In genomic region chr1:205631010-205631726, GRCh38 we compare ENCODE assay signal across 8 cellular contexts. TPM values are rescaled to one million over a fixed set of nuclear protein-coding genes. Genes with fewer than 3 reads are reported as not detected.
DNase-seq lines count a peak whose midpoint lies in the region; ATAC-seq and TF ChIP-seq lines count a peak whose summit lies in the region.

No MANE protein-coding gene starts in this region.

- under 1% methylated on average over 73 of the region's 73 CpGs for WGBS in right cardiac atrium
- WGBS in aorta, 2 donors = 1% methylated on average over 63 to 73 of the region's 73 CpGs

- peaks cover 26% of the 10 kb centered on the region for H3K4me1 Mint-ChIP-seq in T-helper 1 cell treated with Interleukin-12 subunit alpha and Interleukin-12 subunit beta and Interleukin-4 antibody, amounts not matched to agents 30 μg/mL and 1 μg/mL, for 36 hours (ENCODE audit: low read depth)

- no peaks in the 10 kb centered on the region for H3K27me3 Mint-ChIP-seq in T-helper 1 cell treated with Interleukin-12 subunit alpha and Interleukin-12 subunit beta and Interleukin-4 antibody, amounts not matched to agents 30 μg/mL and 1 μg/mL, for 36 hours (ENCODE audit: low read depth)

- peak; percentile 54 for ATAC-seq in GM18505 (IDR thresholded peaks at IDR 0.05; ENCODE audit: unreplicated experiment)
- ATAC-seq in HG02943 (IDR thresholded peaks at IDR 0.05; ENCODE audit: low read depth, unreplicated experiment) = peak; percentile 60
- peak; percentile 68 to 71 for ATAC-seq in right cardiac atrium
- peak; percentile 57 for ATAC-seq in aorta (ENCODE audit: low FRiP score)

- H3K9me3 ChIP-seq in right cardiac atrium (ENCODE audit: control insufficient read depth, low read length) (no peaks in the 10 kb centered on the region), aorta (ENCODE audit: control insufficient read depth, low read length) (no peaks in the 10 kb centered on the region)

- H3K27ac Mint-ChIP-seq in T-helper 1 cell treated with Interleukin-12 subunit alpha and Interleukin-12 subunit beta and Interleukin-4 antibody, amounts not matched to agents 30 μg/mL and 1 μg/mL, for 36 hours = peak overlapping the region; percentile 98

- TF ChIP-seq POLR2A in GM18505 (IDR thresholded peaks at IDR 0.05; ENCODE audit: borderline replicate concordance, extremely low read depth, insufficient read depth, insufficient read length) = peak; percentile 64

- intact Hi-C loops in right cardiac atrium (cut with DNase I) (loop anchor here in 3 of 4 donors (5.0 to 10.0 kb wide), 3 partner anchors 34 to 96 kb away; no protein-coding TSS in a partner anchor), aorta (cut with DNase I) (loop anchor here (2.0 to 5.0 kb wide), 3 partner anchors 32 to 509 kb away; partner anchors contain the start of gene RBBP5 (in 1 of the 2))

- DNase-seq in NCI-H1694 treated with DMSO at 0.1 percent for 48 hours (lab: John Stamatoyannopoulos, UW) (peak; percentile 44), amygdala (lab: John Stamatoyannopoulos, UW) (peak in 36 of 56 donors; percentile 6 to 70 (median 42)), right cardiac atrium (peak; percentile 58 to 83 (median 79)), renal cortical epithelial cell (ENCODE audit: low read depth) (peak; percentile 72), aorta (peak; percentile 68 to 85)

- H3K4me3 ChIP-seq in right cardiac atrium (ENCODE audit: low read length) (peak overlapping the region; percentile 100), aorta (ENCODE audit: low read length in 2 of 2) (peak overlapping the region; percentile 95 to 100)

- H3K4me3 Mint-ChIP-seq in T-helper 1 cell treated with Interleukin-12 subunit alpha and Interleukin-12 subunit beta and Interleukin-4 antibody, amounts not matched to agents 30 μg/mL and 1 μg/mL, for 36 hours = peak overlapping the region; percentile 97

- H3K27me3 ChIP-seq in right cardiac atrium (ENCODE audit: control insufficient read depth, insufficient read depth) (no peaks in the 10 kb centered on the region), aorta (ENCODE audit: control insufficient read depth in 1 of 2, insufficient read depth in 2 of 2, low read length in 1 of 2) (no peaks in the 10 kb centered on the region)

- H3K27ac ChIP-seq in right cardiac atrium (ENCODE audit: low read length) = peak overlapping the region; percentile 100
- peak overlapping the region; percentile 91 to 100 for H3K27ac ChIP-seq in aorta (ENCODE audit: low read depth in 1 of 2, low read length in 2 of 2)

- H3K4me1 ChIP-seq in right cardiac atrium (ENCODE audit: control insufficient read depth, insufficient read depth, low read length) (no peaks in the 10 kb centered on the region), aorta (ENCODE audit: control insufficient read depth in 1 of 2, insufficient read depth in 2 of 2, low read length in 2 of 2) (peaks cover 2 to 3% of the 10 kb centered on the region in 2 donors)

- no peaks in the 10 kb centered on the region for H3K36me3 ChIP-seq in aorta (ENCODE audit: control insufficient read depth in 1 of 2, insufficient read depth in 2 of 2, low read length in 1 of 2)

- H3K36me3 Mint-ChIP-seq in T-helper 1 cell treated with Interleukin-12 subunit alpha and Interleukin-12 subunit beta and Interleukin-4 antibody, amounts not matched to agents 30 μg/mL and 1 μg/mL, for 36 hours (ENCODE audit: low read depth) = peaks cover 16% of the 10 kb centered on the region

- no peaks in the 10 kb centered on the region for H3K9me3 Mint-ChIP-seq in T-helper 1 cell treated with Interleukin-12 subunit alpha and Interleukin-12 subunit beta and Interleukin-4 antibody, amounts not matched to agents 30 μg/mL and 1 μg/mL, for 36 hours

RNA-seq across cellular contexts. Expression of gene ELK4, which starts 0.6 kb away (rescaled TPM):
- total RNA-seq in right cardiac atrium (10 to 100 TPM; 39.7 to 45.0 (median 43.2) TPM), renal cortical epithelial cell (17.4 and 26.9 TPM in 2 replicates), aorta (10 to 100 TPM; 66.1 to 90.4 TPM)
- polyA plus RNA-seq in right cardiac atrium (6.3 TPM), aorta (1 to 10 TPM; 6.0 to 6.5 TPM)

RNA-seq across cellular contexts. Expression of gene SLC45A3, which starts 49.1 kb away (rescaled TPM):
- total RNA-seq in right cardiac atrium = 1 to 10 TPM; 1.5 to 3.6 (median 2.6) TPM
- polyA plus RNA-seq in right cardiac atrium = 1.5 TPM
- 5.6 and 5.9 TPM in 2 replicates for total RNA-seq in renal cortical epithelial cell
- 1 to 10 TPM; 4.8 to 7.0 TPM for total RNA-seq in aorta
- 10 to 100 TPM in 1 of 2 donors, 1 to 10 TPM in 1; 3.0 to 14.1 TPM for polyA plus RNA-seq in aorta

Comparison
In these comparisons a context has a peak if more than half of its experiments do, and no peak if none do; other contexts are left out.
1. Peak in every context shown above with its lines: DNase-seq, ATAC-seq, H3K4me3 ChIP-seq and H3K27ac ChIP-seq.